In genomic region chr5:34464820-34465219, GRCh38 we compare ENCODE assay signal across 1 cellular context.
TF ChIP-seq lines count a peak whose summit lies in the region.

No MANE protein-coding gene starts in this region.

TF ChIP-seq in IMR-90, 13 proteins besides CTCF, POLR2A, EP300 and RAD21:
- no peak for TF ChIP-seq BHLHE40 (IDR thresholded peaks at IDR 0.05; ENCODE audit: low read depth, low read length)
- no peak for TF ChIP-seq ELK1 (IDR thresholded peaks at IDR 0.05; ENCODE audit: borderline replicate concordance, low read depth, low read length)
- TF ChIP-seq MAFK (IDR thresholded peaks at IDR 0.05; ENCODE audit: low read depth, low read length): no peak
- no peak for TF ChIP-seq RFX5 (IDR thresholded peaks at IDR 0.05; ENCODE audit: low read depth, low read length)
- no peak for TF ChIP-seq SMC3 (IDR thresholded peaks at IDR 0.05; ENCODE audit: low read depth, low read length)
- no peak for TF ChIP-seq CHD1 (IDR thresholded peaks at IDR 0.05; ENCODE audit: low read depth, low read length)
- TF ChIP-seq FOS (IDR thresholded peaks at IDR 0.05; ENCODE audit: low read depth, low read length): no peak
- TF ChIP-seq USF2 (IDR thresholded peaks at IDR 0.05; ENCODE audit: low read depth, low read length): no peak
- no peak for TF ChIP-seq CEBPB (IDR thresholded peaks at IDR 0.05; ENCODE audit: low read depth, low read length)
- TF ChIP-seq NFE2L2 (IDR thresholded peaks at IDR 0.05; ENCODE audit: low read depth, low read length): no peak
- TF ChIP-seq MAZ (IDR thresholded peaks at IDR 0.05; ENCODE audit: borderline replicate concordance, low read depth, low read length): no peak
- no peak for TF ChIP-seq RCOR1 (IDR thresholded peaks at IDR 0.05; ENCODE audit: insufficient replicate concordance, low read length)
- TF ChIP-seq MXI1 (IDR thresholded peaks at IDR 0.05; ENCODE audit: borderline replicate concordance, low read depth, low read length): no peak
TF ChIP-seq in IMR-90: peak in this region for 0.
